Comparison of ENCODE assay signal across 1 cellular context in genomic region chr2:240576436-240577205, GRCh38.
TF ChIP-seq lines count a peak whose summit lies in the region.

No MANE protein-coding gene starts in this region.

TF ChIP-seq in H1, 55 proteins besides CTCF, POLR2A, EP300 and RAD21:
- TF ChIP-seq ATF2 (IDR thresholded peaks at IDR 0.05; ENCODE audit: low read length), result no peak
- TF ChIP-seq HDAC6 (IDR thresholded peaks at IDR 0.05; ENCODE audit: low read depth, low read length), result no peak
- no peak for TF ChIP-seq RBBP5 (IDR thresholded peaks at IDR 0.05; ENCODE audit: borderline replicate concordance, low read depth, low read length)
- TF ChIP-seq CEBPB (IDR thresholded peaks at IDR 0.05; ENCODE audit: low read depth, low read length), result no peak
- no peak for TF ChIP-seq SRF (IDR thresholded peaks at IDR 0.05; ENCODE audit: low read depth, low read length)
- no peak for TF ChIP-seq CTBP2 (IDR thresholded peaks at IDR 0.05; ENCODE audit: borderline replicate concordance, insufficient read depth, insufficient read length, low read length)
- TF ChIP-seq SP2 (IDR thresholded peaks at IDR 0.05; ENCODE audit: low read length), result no peak
